In genomic region chr21:41948404-41948895, GRCh38 we compare ENCODE assay signal across 2 cellular contexts.
TF ChIP-seq lines count a peak whose summit lies in the region.

No MANE protein-coding gene starts in this region.

TF ChIP-seq in WTC11, 78 proteins besides CTCF, POLR2A, EP300 and RAD21 (continues in another document):
- TF ChIP-seq PREB (CRISPR knock-in tag; IDR thresholded peaks at IDR 0.05; ENCODE audit: borderline replicate concordance) (no peak), FOXJ3 (CRISPR knock-in tag; IDR thresholded peaks at IDR 0.05; ENCODE audit: borderline replicate concordance) (no peak), MXD4 (CRISPR knock-in tag; IDR thresholded peaks at IDR 0.05; ENCODE audit: borderline replicate concordance) (no peak), SMAD3 (CRISPR knock-in tag; IDR thresholded peaks at IDR 0.05; ENCODE audit: borderline replicate concordance) (no peak), HMGA2 (CRISPR knock-in tag; IDR thresholded peaks at IDR 0.05) (no peak), FOXP4 (CRISPR knock-in tag; IDR thresholded peaks at IDR 0.05) (no peak), ESRRA (CRISPR knock-in tag; IDR thresholded peaks at IDR 0.05; ENCODE audit: borderline replicate concordance) (no peak), USF1 (CRISPR knock-in tag; IDR thresholded peaks at IDR 0.05) (no peak), AR (CRISPR knock-in tag; IDR thresholded peaks at IDR 0.05) (no peak), ZMAT4 (CRISPR knock-in tag; IDR thresholded peaks at IDR 0.05) (no peak), ZNF425 (CRISPR knock-in tag; conservative IDR thresholded peaks at IDR 0.05) (no peak), GTF2I (CRISPR knock-in tag; conservative IDR thresholded peaks at IDR 0.05) (no peak), OVOL2 (CRISPR knock-in tag; IDR thresholded peaks at IDR 0.05; ENCODE audit: borderline replicate concordance) (no peak), ZNF219 (CRISPR knock-in tag; IDR thresholded peaks at IDR 0.05; ENCODE audit: borderline replicate concordance) (no peak), ETV6 (CRISPR knock-in tag; IDR thresholded peaks at IDR 0.05) (no peak), RORB (CRISPR knock-in tag; IDR thresholded peaks at IDR 0.05) (no peak)

TF ChIP-seq in H1, 55 proteins besides CTCF, POLR2A, EP300 and RAD21:
- TF ChIP-seq ATF2 (IDR thresholded peaks at IDR 0.05; ENCODE audit: low read length), result no peak
- no peak for TF ChIP-seq E2F6 (IDR thresholded peaks at IDR 0.05)
- no peak for TF ChIP-seq SP4 (IDR thresholded peaks at IDR 0.05; ENCODE audit: low read length)
- TF ChIP-seq FOSL1 (IDR thresholded peaks at IDR 0.05; ENCODE audit: insufficient read depth, low read depth, low read length), result no peak
- no peak for TF ChIP-seq CBX5 (IDR thresholded peaks at IDR 0.05; ENCODE audit: low read depth, low read length)
- TF ChIP-seq KDM1A (IDR thresholded peaks at IDR 0.05; ENCODE audit: borderline replicate concordance, low read length), result no peak
- TF ChIP-seq JUND (IDR thresholded peaks at IDR 0.05; ENCODE audit: low read length), result no peak
- TF ChIP-seq EZH2 (IDR thresholded peaks at IDR 0.05; ENCODE audit: low read depth, low read length, severe bottlenecking), result no peak
- no peak for TF ChIP-seq ATF3 (IDR thresholded peaks at IDR 0.05; ENCODE audit: insufficient read depth, low read depth, low read length)
- no peak for TF ChIP-seq SIRT6 (IDR thresholded peaks at IDR 0.05; ENCODE audit: low read length)
- no peak for TF ChIP-seq YY1 (IDR thresholded peaks at IDR 0.05; ENCODE audit: low read depth, low read length)
- TF ChIP-seq ZNF274 (IDR thresholded peaks at IDR 0.05; ENCODE audit: borderline replicate concordance, extremely low read depth, low read length), result no peak
- no peak for TF ChIP-seq SIN3A (conservative IDR thresholded peaks at IDR 0.05 in 1 of 2, IDR thresholded peaks at IDR 0.05 in 1 of 2; ENCODE audit: low read depth in 1 of 2, low read length in 2 of 2)
- TF ChIP-seq GABPA (IDR thresholded peaks at IDR 0.05; ENCODE audit: borderline replicate concordance, insufficient read depth, low read length), result no peak
- TF ChIP-seq TAF1 (IDR thresholded peaks at IDR 0.05; ENCODE audit: low read depth, low read length), result no peak
- TF ChIP-seq RXRA (IDR thresholded peaks at IDR 0.05; ENCODE audit: insufficient read depth, low read depth, low read length), result no peak
- no peak for TF ChIP-seq SAP30 (IDR thresholded peaks at IDR 0.05; ENCODE audit: insufficient read depth, insufficient replicate concordance, low read length)
- no peak for TF ChIP-seq TEAD4 (IDR thresholded peaks at IDR 0.05; ENCODE audit: low read depth, low read length)
TF ChIP-seq in H1: peak in this region for 0.
